Comparison of ENCODE assay signal across 8 cellular contexts in the genomic region with DNA sequence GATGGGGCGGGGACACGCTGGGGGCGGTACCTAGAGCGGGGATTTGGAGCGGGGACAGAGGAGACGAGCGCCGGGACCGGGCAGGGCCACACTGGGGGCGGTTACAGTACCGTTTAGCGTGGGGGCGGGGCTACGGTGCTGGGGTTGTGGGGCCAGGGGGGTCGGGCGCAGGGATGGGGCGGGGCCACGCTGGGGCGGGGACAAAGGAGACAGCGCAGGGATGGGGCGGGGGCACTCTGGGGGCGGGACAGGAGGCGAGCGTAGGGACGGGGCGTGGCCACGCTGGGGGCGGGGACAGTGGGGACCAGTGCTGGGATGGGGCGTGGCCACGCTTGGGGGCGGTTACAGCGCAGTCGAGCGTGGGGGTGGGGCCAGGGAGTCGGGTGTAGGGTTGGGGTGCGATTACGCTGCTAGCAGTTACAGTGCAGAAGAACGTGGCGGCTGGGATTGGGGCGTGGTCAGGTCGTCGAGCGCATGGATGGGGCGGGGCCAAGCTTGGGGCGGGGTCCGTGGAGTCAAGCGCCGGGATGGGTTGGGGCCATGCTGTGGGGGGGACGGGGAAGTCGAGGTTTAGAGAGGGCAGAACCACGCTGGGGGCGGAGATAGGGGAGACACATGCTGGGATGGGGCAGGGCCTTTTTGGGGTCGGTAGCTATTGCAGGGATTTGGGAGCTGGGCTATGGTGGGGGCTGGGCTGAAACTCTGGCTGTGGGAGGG. TPM values are rescaled to one million over a fixed set of nuclear protein-coding genes. Genes with fewer than 3 reads are reported as not detected.
DNase-seq lines count a peak whose midpoint lies in the region; ATAC-seq and TF ChIP-seq lines count a peak whose summit lies in the region.

No MANE protein-coding gene starts in this region.

- peaks cover 7% of the 10 kb centered on the region for H3K36me3 ChIP-seq in OCI-LY3 (replicated peaks; ENCODE audit: low read depth, low read length)

- no peaks in the 10 kb centered on the region for H3K27me3 Mint-ChIP-seq in IgD-negative memory B cell

- peak; percentile 45 for ATAC-seq in GM21576 (IDR thresholded peaks at IDR 0.05; ENCODE audit: unreplicated experiment)

- H3K9me3 Mint-ChIP-seq in IgD-negative memory B cell, result no peaks in the 10 kb centered on the region

- H2AFZ ChIP-seq in OCI-LY3 (ENCODE audit: low read depth, low read length), result peak overlapping the region; percentile 80; the same call in 1 of the 2 replicates

- H3K36me3 Mint-ChIP-seq in IgD-negative memory B cell, result peaks cover 2% of the 10 kb centered on the region

- H3K4me3 Mint-ChIP-seq in IgD-negative memory B cell, result peak overlapping the region; percentile 80 to 95 (median 90)

- H3K27ac ChIP-seq in OCI-LY3 (ENCODE audit: low read length), result peak overlapping the region; percentile 85

- H4K20me1 ChIP-seq in OCI-LY3 (ENCODE audit: insufficient read depth, low read length), result no peaks in the 10 kb centered on the region

- H3K4me1 ChIP-seq in OCI-LY3 (ENCODE audit: low read length) (peaks cover 9% of the 10 kb centered on the region), mononuclear cell (ENCODE audit: insufficient read depth, low read length) (peaks cover 13% of the 10 kb centered on the region)

- H3K9me3 ChIP-seq in OCI-LY3 (ENCODE audit: insufficient read depth, low read length) (no peaks in the 10 kb centered on the region), mononuclear cell (ENCODE audit: low read depth, low read length) (no peaks in the 10 kb centered on the region)

- peak overlapping the region; percentile 91 for H3K4me2 ChIP-seq in OCI-LY3 (ENCODE audit: low read length)

- peak overlapping the region; percentile 83 for H3K4me3 ChIP-seq in OCI-LY3 (ENCODE audit: low read length)
- H3K4me3 ChIP-seq in mononuclear cell (ENCODE audit: low read length), result peak overlapping the region; percentile 77

- H3K79me2 ChIP-seq in OCI-LY3 (ENCODE audit: low read length), result no peaks in the 10 kb centered on the region

- peaks cover 4 to 8% (median 5%) of the 10 kb centered on the region in 3 donors for H3K4me1 Mint-ChIP-seq in IgD-negative memory B cell

- DNase-seq in COLO829 (ENCODE audit: low spot score) (peak; percentile 92), activated T-cell treated with anti-CD3 and anti-CD28 coated beads for 1 hour (ENCODE audit: low read depth) (peak; percentile 98), epidermal melanocyte (ENCODE audit: insufficient read length, low spot score) (peak; percentile 94)
- peak; percentile 97 to 99 for DNase-seq in stimulated activated CD8-positive, alpha-beta memory T cell treated with anti-CD3 and anti-CD28 coated beads, Interleukin-15, amount 100 ng/mL, for 48 hours (ENCODE audit: low read depth in 2 of 2)

- TF ChIP-seq CTCF in OCI-LY3 (IDR thresholded peaks at IDR 0.05; ENCODE audit: low read depth, low read length), result no peak

- peak overlapping the region; percentile 62 to 96 (median 75) for H3K27ac Mint-ChIP-seq in IgD-negative memory B cell

- H3K9ac ChIP-seq in OCI-LY3 (ENCODE audit: low read length), result peak overlapping the region; percentile 86

- H3K27me3 ChIP-seq in OCI-LY3 (ENCODE audit: low read depth, low read length) (no peaks in the 10 kb centered on the region), mononuclear cell (ENCODE audit: insufficient read depth, low read length) (no peaks in the 10 kb centered on the region)

RNA-seq across cellular contexts. Expression of a gene that starts 0.7 kb away (rescaled TPM):
- polyA plus RNA-seq in IgD-negative memory B cell, result 96.4 TPM
- 45.4 TPM for total RNA-seq in mononuclear cell

RNA-seq across cellular contexts. Expression of a gene that starts 2.5 kb away (rescaled TPM):
- polyA plus RNA-seq in IgD-negative memory B cell, result 0.65 TPM
- 1.0 TPM for total RNA-seq in mononuclear cell

RNA-seq across cellular contexts. Expression of a gene that starts 11.9 kb away (rescaled TPM):
- 103 TPM for polyA plus RNA-seq in IgD-negative memory B cell
- total RNA-seq in mononuclear cell, result 31.3 TPM

RNA-seq across cellular contexts. Expression of a gene that starts 19.7 kb away (rescaled TPM):
- polyA plus RNA-seq in IgD-negative memory B cell, result 25.4 TPM
- total RNA-seq in mononuclear cell, result 35.5 TPM

RNA-seq across cellular contexts. Expression of a gene that starts 39.8 kb away (rescaled TPM):
- polyA plus RNA-seq in IgD-negative memory B cell, result not detected
- 0.42 TPM for total RNA-seq in mononuclear cell

Comparison
In these comparisons a context has a peak if more than half of its experiments do, and no peak if none do; other contexts are left out.
1. Peak in every context shown above with its lines: DNase-seq, ATAC-seq, H3K4me3 ChIP-seq and H3K27ac ChIP-seq.